ENCODE assay signal across 14 cellular contexts in the genomic region with DNA sequence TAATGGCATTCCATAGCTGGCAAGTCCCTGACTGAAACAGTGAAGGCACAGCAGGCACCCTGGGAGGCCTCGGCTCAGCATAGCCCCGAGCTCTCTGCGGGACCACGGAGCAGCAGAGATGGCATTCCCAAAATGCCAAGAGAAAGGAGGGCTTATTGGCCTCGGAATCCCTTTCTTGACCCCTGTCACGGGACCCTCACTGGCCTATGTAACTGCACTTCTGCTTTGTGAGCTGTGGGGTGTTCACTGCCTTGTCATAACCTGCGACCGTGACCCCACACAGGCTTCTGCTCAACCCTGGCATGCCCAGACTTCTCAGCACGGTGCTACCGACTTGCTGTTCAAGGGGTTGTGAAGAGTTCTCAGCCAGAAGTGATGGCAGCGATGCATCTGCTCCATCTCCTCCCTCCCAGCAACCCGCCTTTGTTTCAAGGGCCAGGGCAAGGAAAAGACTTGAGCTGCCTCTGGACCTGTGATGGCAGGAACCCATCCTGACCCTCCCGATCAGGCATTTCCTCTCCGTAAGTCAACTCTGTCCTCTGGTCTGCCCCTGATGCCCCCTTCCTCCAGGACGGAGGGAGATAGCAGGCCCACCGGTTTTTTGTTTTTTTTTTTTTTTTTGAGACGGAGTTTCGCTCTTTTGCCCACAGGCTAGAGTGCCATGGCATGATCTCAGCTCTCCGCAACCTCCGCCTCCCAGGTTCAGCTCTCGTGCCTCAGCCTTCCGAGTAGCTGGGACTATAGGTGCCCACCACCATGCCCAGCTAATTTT. TPM values are rescaled to one million over a fixed set of nuclear protein-coding genes. Genes with fewer than 3 reads are reported as not detected.
DNase-seq lines count a peak whose midpoint lies in the region; ATAC-seq and TF ChIP-seq lines count a peak whose summit lies in the region.
"Had no signal": no experiment of that assay in that cellular context is flagged by ENCODE, and none has a peak within 500 bp of the region (broad histone marks: within the 10 kb centered on the region; RNA-seq: fewer than 3 reads in every experiment).

No MANE protein-coding gene starts in this region.

- H3K27me3 ChIP-seq in ACC112 (ENCODE audit: insufficient read depth, low read length) (no peaks in the 10 kb centered on the region), heart right ventricle (no peaks in the 10 kb centered on the region), esophagus muscularis mucosa (no peaks in the 10 kb centered on the region)

- H3K79me2 ChIP-seq in ACC112 (ENCODE audit: control insufficient read depth, insufficient read depth, low read length, unreplicated experiment) = peaks cover 10% of the 10 kb centered on the region

- H3K4me3 ChIP-seq in ACC112 (ENCODE audit: low read depth, low read length) (no peak overlapping the region), heart right ventricle (no peak overlapping the region), esophagus muscularis mucosa (no peak overlapping the region)

- no peaks in the 10 kb centered on the region for H3K9me3 ChIP-seq in T-helper 17 cell (ENCODE audit: control insufficient read depth, low read length, poor library complexity, severe bottlenecking)
- no peaks in the 10 kb centered on the region for H3K9me3 ChIP-seq in heart right ventricle
- H3K9me3 ChIP-seq in esophagus muscularis mucosa = no peaks in the 10 kb centered on the region

- H3K4me3 Mint-ChIP-seq in T-helper 17 cell = peak overlapping the region; percentile 53

- no peak for TF ChIP-seq CTCF in heart right ventricle (IDR thresholded peaks at IDR 0.05)
- no peak for TF ChIP-seq CTCF in esophagus muscularis mucosa (IDR thresholded peaks at IDR 0.05)

- TF ChIP-seq EP300 in esophagus muscularis mucosa (IDR thresholded peaks at IDR 0.05) = no peak

- ATAC-seq in T-helper 17 cell (no peak), heart right ventricle (no peak), GM19035 (IDR thresholded peaks at IDR 0.05; ENCODE audit: unreplicated experiment) (no peak), GM21423 (IDR thresholded peaks at IDR 0.05; ENCODE audit: unreplicated experiment) (no peak)

- DNase-seq in EL (peak; percentile 47), T-helper 17 cell (no peak), heart right ventricle (no peak), esophagus muscularis mucosa (ENCODE audit: extremely low spot score) (no peak), cerebellar cortex (ENCODE audit: low spot score) (no peak)
- DNase-seq: cortex of kidney, DMS153, foreskin fibroblast, NCI-H1092, NCI-H226 had no signal

- no peak overlapping the region for H2AFZ ChIP-seq in ACC112 (ENCODE audit: low read length, unreplicated experiment)

- peak overlapping the region; percentile 100 for H3K27ac Mint-ChIP-seq in T-helper 17 cell

- H3K27me3 Mint-ChIP-seq in T-helper 17 cell = no peaks in the 10 kb centered on the region

- 0 out of 2 replicates have a peak overlapping the region, but pooled peaks have one; percentile 39 for H3K27ac ChIP-seq in ACC112 (ENCODE audit: low read depth, low read length)
- H3K27ac ChIP-seq in heart right ventricle = peak overlapping the region in 8 of 10 donors; percentile 22 to 89 (median 74)
- H3K27ac ChIP-seq in esophagus muscularis mucosa (replicated peaks in 1 of 4) = no peak overlapping the region
- H3K27ac ChIP-seq: VCaP had no signal

- H3K4me1 Mint-ChIP-seq in T-helper 17 cell = peaks cover 34% of the 10 kb centered on the region

- H3K36me3 Mint-ChIP-seq in T-helper 17 cell (ENCODE audit: low read depth) = peaks cover 6% of the 10 kb centered on the region

- no peak for TF ChIP-seq POLR2A in esophagus muscularis mucosa (IDR thresholded peaks at IDR 0.05; ENCODE audit: low read depth)

- intact Hi-C loops in heart right ventricle (cut with DNase I) = no loop called here
- intact Hi-C loops in esophagus muscularis mucosa (cut with DNase I) = no loop called here

- H3K4me1 ChIP-seq in ACC112 (ENCODE audit: control insufficient read depth, insufficient read depth, low read length, unreplicated experiment) = peaks cover 51% of the 10 kb centered on the region
- H3K4me1 ChIP-seq in heart right ventricle = peaks cover 28 to 98% (median 87%) of the 10 kb centered on the region in 9 donors
- peaks cover 43 to 55% (median 47%) of the 10 kb centered on the region in 4 donors for H3K4me1 ChIP-seq in esophagus muscularis mucosa

- WGBS in heart right ventricle, 2 donors = 66 to 75% methylated on average over 22 of the region's 22 CpGs
- WGBS in esophagus muscularis mucosa = 96% methylated on average over 22 of the region's 22 CpGs

- peaks cover 4% of the 10 kb centered on the region; the same call in 1 of the 2 replicates for H3K36me3 ChIP-seq in ACC112 (ENCODE audit: insufficient read depth, low read length)
- peaks cover 0 to 78% (median 9%) of the 10 kb centered on the region in 9 donors for H3K36me3 ChIP-seq in heart right ventricle
- H3K36me3 ChIP-seq in esophagus muscularis mucosa = peaks cover 0 to 11% (median 4%) of the 10 kb centered on the region in 4 donors

RNA-seq across cellular contexts. Expression of a gene that starts 30.5 kb away (rescaled TPM):
- total RNA-seq in T-helper 17 cell = 10 to 100 TPM; 57.6 to 79.9 TPM
- 10 to 100 TPM; 29.8 to 62.7 (median 46.6) TPM for total RNA-seq in heart right ventricle
- 10 to 100 TPM; 23.4 to 24.2 TPM for polyA plus RNA-seq in heart right ventricle
- 10 to 100 TPM in 3 of 4 donors, 1 to 10 TPM in 1; 10.0 to 24.7 (median 21.7) TPM for total RNA-seq in esophagus muscularis mucosa

RNA-seq across cellular contexts. Expression of a gene that starts 48.0 kb away (rescaled TPM):
- total RNA-seq in T-helper 17 cell (1 to 10 TPM; 1.9 to 2.2 TPM), heart right ventricle (1 to 10 TPM; 1.6 to 5.9 (median 2.4) TPM), esophagus muscularis mucosa (1 to 10 TPM in 2 of 4 donors, under 1 TPM in 2; 0.17 to 1.2 (median 0.68) TPM)
- 1 to 10 TPM in 1 of 2 donors, under 1 TPM in 1; 0.94 to 8.7 TPM for polyA plus RNA-seq in heart right ventricle

Comparison
In these comparisons a context has a peak if more than half of its experiments do, and no peak if none do; other contexts are left out.
1. H3K27ac ChIP-seq: peak in ACC112 (single experiment) and heart right ventricle (8 of 10); none in esophagus muscularis mucosa (0 of 4).